Comparison of ENCODE assay signal across 8 cellular contexts in genomic region chr20:17971571-17972013, GRCh38. TPM values are rescaled to one million over a fixed set of nuclear protein-coding genes. Genes with fewer than 3 reads are reported as not detected.
DNase-seq lines count a peak whose midpoint lies in the region; ATAC-seq, FAIRE-seq and TF ChIP-seq lines count a peak whose summit lies in the region.

No MANE protein-coding gene starts in this region.

- no peaks in the 10 kb centered on the region for H3K27me3 Mint-ChIP-seq in type B pancreatic cell

- peak overlapping the region in 1 of 2 donors; percentile 99 for H3K27ac ChIP-seq in kidney (ENCODE audit: low read depth in 2 of 2, low read length in 2 of 2)

- peak overlapping the region in 1 of 2 donors; percentile 88 for H3K9ac ChIP-seq in kidney (ENCODE audit: low read length in 2 of 2)

- no peaks in the 10 kb centered on the region for H3K36me3 ChIP-seq in kidney (ENCODE audit: control insufficient read depth in 1 of 2, insufficient read depth in 2 of 2, low read length in 2 of 2)

- no peak for FAIRE-seq in kidney (lab: Jason Lieb, UNC)

- H3K9me3 Mint-ChIP-seq in type B pancreatic cell = no peaks in the 10 kb centered on the region

- DNase-seq in ACHN = peak; percentile 58
- peak; percentile 42 for DNase-seq in HCEC 1CT
- DNase-seq in amniotic epithelial cell (ENCODE audit: low read depth) = peak; percentile 51
- DNase-seq in kidney = no peak
- no peak for DNase-seq in type B pancreatic cell (ENCODE audit: extremely low spot score, unreplicated experiment)
- no peak for DNase-seq in GM20000 (ENCODE audit: low spot score)
- DNase-seq in Kasumi-1 (lab: John Stamatoyannopoulos, UW) = no peak

- H3K27ac Mint-ChIP-seq in type B pancreatic cell = peak overlapping the region; percentile 99

- intact Hi-C loops in kidney (cut with DNase I) = no loop called here

- peaks cover 34% of the 10 kb centered on the region for H3K4me1 Mint-ChIP-seq in type B pancreatic cell (ENCODE audit: unreplicated experiment)

- H3K36me3 Mint-ChIP-seq in type B pancreatic cell = peaks cover 27% of the 10 kb centered on the region

- H3K4me1 ChIP-seq in kidney (ENCODE audit: control insufficient read depth in 1 of 2, insufficient read depth in 1 of 2, low read depth in 1 of 2, low read length in 2 of 2) = peaks cover 6 to 15% of the 10 kb centered on the region in 2 donors

- no peak for ATAC-seq in GM19452 (IDR thresholded peaks at IDR 0.05; ENCODE audit: unreplicated experiment)

- H3K4me3 Mint-ChIP-seq in type B pancreatic cell = peak overlapping the region; percentile 97

- no peak for TF ChIP-seq CTCF in kidney (IDR thresholded peaks at IDR 0.05; ENCODE audit: borderline replicate concordance, extremely low read depth, insufficient read depth)
- no peak for TF ChIP-seq CTCF in type B pancreatic cell (conservative IDR thresholded peaks at IDR 0.05)
- no peak for TF ChIP-seq CTCF in GM20000 (IDR thresholded peaks at IDR 0.05; ENCODE audit: extremely low read depth, missing control alignments)

- in situ Hi-C loops in ACHN (cut with HindIII; ENCODE audit: low pct_ligation_motif_present, low pct_unique_long_range_greater_than_20kb, low sequenced_read_pairs) = no loop called here

- H3K4me3 ChIP-seq in kidney (ENCODE audit: low read length in 2 of 2) = peak overlapping the region; percentile 18 to 74

- no peaks in the 10 kb centered on the region for H3K9me3 ChIP-seq in kidney (ENCODE audit: control insufficient read depth in 1 of 2, low read length in 2 of 2)

RNA-seq across cellular contexts. Expression of gene MGME1, which starts 2.8 kb away (rescaled TPM):
- total RNA-seq in kidney = 15.5 TPM
- 16.7 TPM for polyA plus RNA-seq in kidney (ENCODE audit: insufficient read depth, low read depth, low replicate concordance)
- total RNA-seq in type B pancreatic cell (ENCODE audit: low replicate concordance) = 31.2 and 32.7 TPM in 2 replicates

RNA-seq across cellular contexts. Expression of gene SNX5, which starts 3.0 kb away (rescaled TPM):
- 94.9 TPM for total RNA-seq in kidney
- polyA plus RNA-seq in kidney (ENCODE audit: insufficient read depth, low read depth, low replicate concordance) = 133 TPM
- total RNA-seq in type B pancreatic cell (ENCODE audit: low replicate concordance) = 87.4 and 115 TPM in 2 replicates

Comparison
In these comparisons a context has a peak if more than half of its experiments do, and no peak if none do; other contexts are left out.
1. DNase-seq: peak in ACHN (single experiment), HCEC 1CT (single experiment) and amniotic epithelial cell (single experiment); none in kidney (single experiment), type B pancreatic cell (single experiment), GM20000 (single experiment) and Kasumi-1 (0 of 2).